Comparison of ENCODE assay signal across 9 cellular contexts in the genomic region with DNA sequence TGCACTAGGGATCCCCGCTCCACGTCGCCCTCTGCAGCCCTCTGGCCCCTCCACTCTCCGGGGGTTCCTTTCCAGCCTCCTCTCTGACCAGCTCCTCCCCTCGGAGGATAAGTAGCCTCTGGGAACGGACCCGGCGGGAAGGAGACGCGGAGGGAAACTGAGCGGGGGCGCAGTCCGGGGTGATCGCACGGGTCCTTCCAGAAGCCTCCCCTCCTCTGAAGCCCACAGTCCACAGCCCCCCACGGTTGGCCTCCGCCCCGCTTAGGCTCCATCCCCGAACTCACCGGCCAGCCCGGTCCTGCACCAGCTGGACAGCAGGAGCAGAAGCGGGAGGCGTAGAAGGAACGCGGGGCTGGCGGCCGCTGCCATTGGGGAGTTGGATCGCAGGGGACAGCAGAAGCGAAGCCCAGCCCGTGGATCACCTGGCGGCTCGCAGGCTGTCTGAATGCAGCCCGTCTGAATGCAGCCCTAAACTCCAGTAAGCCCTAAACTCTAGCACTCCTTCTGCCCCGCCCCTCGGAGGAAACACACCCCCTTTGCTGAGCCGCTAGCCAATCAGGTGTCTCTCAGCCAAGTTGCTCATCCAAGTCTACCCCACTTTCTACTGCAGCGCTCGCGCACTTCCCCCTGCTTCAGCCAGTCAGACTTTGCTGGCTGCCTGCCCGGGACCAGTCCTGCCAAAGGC. TPM values are rescaled to one million over a fixed set of nuclear protein-coding genes. Genes with fewer than 3 reads are reported as not detected.
DNase-seq lines count a peak whose midpoint lies in the region; ATAC-seq, FAIRE-seq and TF ChIP-seq lines count a peak whose summit lies in the region.
"Had no signal": no experiment of that assay in that cellular context is flagged by ENCODE, and none has a peak within 500 bp of the region (broad histone marks: within the 10 kb centered on the region; RNA-seq: fewer than 3 reads in every experiment).

A gene with protein sequence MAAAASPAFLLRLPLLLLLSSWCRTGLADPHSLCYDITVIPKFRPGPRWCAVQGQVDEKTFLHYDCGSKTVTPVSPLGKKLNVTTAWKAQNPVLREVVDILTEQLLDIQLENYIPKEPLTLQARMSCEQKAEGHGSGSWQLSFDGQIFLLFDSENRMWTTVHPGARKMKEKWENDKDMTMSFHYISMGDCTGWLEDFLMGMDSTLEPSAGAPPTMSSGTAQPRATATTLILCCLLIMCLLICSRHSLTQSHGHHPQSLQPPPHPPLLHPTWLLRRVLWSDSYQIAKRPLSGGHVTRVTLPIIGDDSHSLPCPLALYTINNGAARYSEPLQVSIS (minus strand): TSS at position 480 of the 685 bp plus-strand sequence. CDS start 111 bp downstream, at position 369.

- H3K27me3 ChIP-seq in AG04450 (ENCODE audit: control insufficient read depth, insufficient read depth, low read length): peaks cover 9% of the 10 kb centered on the region

- H3K4me3 ChIP-seq in AG04450 (ENCODE audit: low read depth, low read length): peak within 1 kb of the TSS; percentile 78

- peak; percentile 39; the same call in 1 of the 2 replicates for TF ChIP-seq POLR2A in H54 (IDR thresholded peaks at IDR 0.05; ENCODE audit: low read depth, low read length)

- FAIRE-seq in H54 (lab: Jason Lieb, UNC): no peak
- FAIRE-seq: GM18507 had no signal

- peak; percentile 86 for DNase-seq in AG04450 (ENCODE audit: low read depth, low spot score)
- DNase-seq in H54 (ENCODE audit: insufficient read length, low spot score): peak; percentile 73
- peak; percentile 38 for DNase-seq in NCI-H510A (lab: John Stamatoyannopoulos, UW)
- peak; percentile 61 to 80 for DNase-seq in activated CD4-positive, alpha-beta T cell treated with anti-CD3 and anti-CD28 coated beads, Interleukin-2, amount 50 U/mL, for 24 hours (ENCODE audit: low read depth in 1 of 2, low spot score in 1 of 2)
- DNase-seq in kidney tubule cell (ENCODE audit: low spot score): peak; percentile 92
- DNase-seq in stimulated activated CD4-positive, alpha-beta T cell treated with anti-CD3 and anti-CD28 coated beads, Interleukin-12 subunit alpha, Interleukin-12 subunit beta, amount 100 ng/mL, for 48 hours (ENCODE audit: low read depth in 2 of 3, low spot score in 1 of 3): peak; percentile 72 to 77 (median 77)

- ATAC-seq in GM19467 (IDR thresholded peaks at IDR 0.05; ENCODE audit: unreplicated experiment): no peak

- no peaks in the 10 kb centered on the region for H3K9me3 Mint-ChIP-seq in dendritic cell treated with granulocyte-macrophage colony-stimulating factor and Interleukin-4, amounts not matched to agents 40 ng/mL and 50 ng/mL, for 4 days

- H3K4me3 Mint-ChIP-seq in dendritic cell treated with granulocyte-macrophage colony-stimulating factor and Interleukin-4, amounts not matched to agents 40 ng/mL and 50 ng/mL, for 4 days: peak within 1 kb of the TSS; percentile 72

- no peaks in the 10 kb centered on the region for H3K36me3 Mint-ChIP-seq in dendritic cell treated with granulocyte-macrophage colony-stimulating factor and Interleukin-4, amounts not matched to agents 40 ng/mL and 50 ng/mL, for 4 days (ENCODE audit: low read depth)

- no peaks in the 10 kb centered on the region; the same call in 1 of the 2 replicates for H3K9me3 ChIP-seq in AG04450 (ENCODE audit: control insufficient read depth, insufficient read depth, low read length)

- intact Hi-C loops in dendritic cell treated with granulocyte-macrophage colony-stimulating factor and Interleukin-4, amounts not matched to agents 40 ng/mL and 50 ng/mL, for 4 days (cut with micrococcal nuclease): loop anchor here (2.0 kb wide), 1 partner anchor 58 kb away; a partner anchor contains a TSS

- peaks cover 33% of the 10 kb centered on the region for H3K4me1 Mint-ChIP-seq in dendritic cell treated with granulocyte-macrophage colony-stimulating factor and Interleukin-4, amounts not matched to agents 40 ng/mL and 50 ng/mL, for 4 days (ENCODE audit: low read depth)

- peak within 1 kb of the TSS; percentile 53 for H3K27ac Mint-ChIP-seq in dendritic cell treated with granulocyte-macrophage colony-stimulating factor and Interleukin-4, amounts not matched to agents 40 ng/mL and 50 ng/mL, for 4 days

- CTCF ChIA-PET in AG04450 (lab: Charles Lee): interaction anchor here (0.9 kb wide), 1 partner anchor 89 kb away, joined by 3 read pairs; no protein-coding TSS in a partner anchor

- TF ChIP-seq CTCF in AG04450 (IDR thresholded peaks at IDR 0.05; ENCODE audit: low read depth, low read length): no peak

- H3K27me3 Mint-ChIP-seq in dendritic cell treated with granulocyte-macrophage colony-stimulating factor and Interleukin-4, amounts not matched to agents 40 ng/mL and 50 ng/mL, for 4 days: peaks cover 82% of the 10 kb centered on the region

- H3K27ac ChIP-seq in AG04450 (ENCODE audit: low read depth, low read length): no peak within 1 kb of the TSS

- POLR2A ChIA-PET in AG04450 (lab: Yijun Ruan, JAX): interaction anchor here (0.6 kb wide), 2 partner anchors 11 to 84 kb away, joined by 3 to 4 read pairs; no protein-coding TSS in a partner anchor

RNA-seq across cellular contexts. Expression of the gene that starts here (rescaled TPM):
- 3.0 TPM in 2 replicates for polyA plus RNA-seq in AG04450 (2011; rRNA removed)
- polyA minus RNA-seq in AG04450 (2011; rRNA and poly(A)+ RNA removed): 1.0 and 1.8 TPM in 2 replicates

Comparison
In these comparisons a context has a peak if more than half of its experiments do, and no peak if none do; other contexts are left out.
1. DNase-seq: peak in every context shown above with its lines; median percentile 92 in kidney tubule cell; 86 in AG04450; 77 in stimulated activated CD4-positive, alpha-beta T cell treated with anti-CD3 and anti-CD28 coated beads, Interleukin-12 subunit alpha, Interleukin-12 subunit beta, amount 100 ng/mL, for 48 hours; 73 in H54; 70 in activated CD4-positive, alpha-beta T cell treated with anti-CD3 and anti-CD28 coated beads, Interleukin-2, amount 50 U/mL, for 24 hours; 38 in NCI-H510A.